ENCODE assay signal across 1 cellular context in genomic region chr12:91127751-91128150, GRCh38.
TF ChIP-seq lines count a peak whose summit lies in the region.

No MANE protein-coding gene starts in this region.

TF ChIP-seq in GM12878, 131 proteins besides CTCF, POLR2A, EP300 and RAD21:
- TF ChIP-seq HCFC1 (IDR thresholded peaks at IDR 0.05; ENCODE audit: low read length) (no peak), HSF1 (IDR thresholded peaks at IDR 0.05; ENCODE audit: low read depth, low read length) (no peak)
